8 cellular contexts compared by ENCODE assay signal in the genomic region with DNA sequence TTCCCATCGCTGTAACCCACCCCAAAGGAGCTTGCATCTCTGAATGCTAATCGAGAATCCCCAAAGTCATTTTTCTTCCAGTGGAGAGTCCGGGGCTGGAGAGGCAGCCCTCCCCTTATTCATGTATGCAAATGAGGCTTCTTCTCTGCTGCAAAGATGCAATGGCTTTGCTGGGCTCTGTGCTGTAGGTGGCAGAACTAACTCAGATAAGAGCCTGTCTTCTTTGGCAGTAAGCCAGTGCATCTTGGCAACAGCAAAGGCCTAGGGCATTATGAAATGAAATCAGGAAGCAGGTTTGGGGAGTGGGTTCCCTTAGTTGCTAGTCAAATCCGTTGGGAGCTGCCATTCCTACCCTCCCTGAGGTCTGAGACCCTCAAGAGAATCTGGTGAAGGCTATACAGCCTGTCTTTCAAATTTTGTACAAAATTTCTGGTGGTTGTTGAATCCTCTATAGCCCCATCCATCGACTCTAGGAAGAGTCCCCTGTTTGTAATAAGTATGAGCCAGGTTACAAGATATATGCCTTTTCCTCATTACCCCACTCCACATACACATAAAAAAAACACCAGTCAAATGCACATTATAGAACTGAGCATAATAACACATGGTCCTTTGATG.
DNase-seq lines count a peak whose midpoint lies in the region; ATAC-seq and TF ChIP-seq lines count a peak whose summit lies in the region.

No MANE protein-coding gene starts in this region.

- no peaks in the 10 kb centered on the region for H3K36me3 ChIP-seq in esophagus squamous epithelium

- H3K27me3 ChIP-seq in esophagus squamous epithelium: no peaks in the 10 kb centered on the region

- H3K36me3 Mint-ChIP-seq in osteocyte (ENCODE audit: unreplicated experiment): no peaks in the 10 kb centered on the region

- H3K4me3 Mint-ChIP-seq in osteocyte (ENCODE audit: unreplicated experiment): no peak overlapping the region

- DNase-seq in EL (peak; percentile 62), OCI-M1 (lab: John Stamatoyannopoulos, UW) (peak; percentile 73), fibroblast of mammary gland (ENCODE audit: low read depth) (peak; percentile 80), osteocyte (ENCODE audit: extremely low spot score, unreplicated experiment) (no peak), esophagus squamous epithelium (lab: John Stamatoyannopoulos, UW) (no peak), NCI-H2107 (lab: John Stamatoyannopoulos, UW) (no peak)
- no peak for DNase-seq in activated CD4-positive, alpha-beta T cell treated with anti-CD3 and anti-CD28 coated beads for 1 hour

- H3K9me3 ChIP-seq in esophagus squamous epithelium: no peaks in the 10 kb centered on the region

- TF ChIP-seq CTCF in fibroblast of mammary gland (conservative IDR thresholded peaks at IDR 0.05; ENCODE audit: control insufficient read depth, insufficient read depth, low read depth, low read length) (peak; percentile 52), osteocyte (IDR thresholded peaks at IDR 0.05) (peak; percentile 48), esophagus squamous epithelium (IDR thresholded peaks at IDR 0.05) (peak in 2 of 6 experiments; percentile 23 to 47)

- H3K4me1 ChIP-seq in esophagus squamous epithelium: peaks cover 0 to 20% (median 0%) of the 10 kb centered on the region in 3 donors

- H3K4me3 ChIP-seq in fibroblast of mammary gland (ENCODE audit: control insufficient read depth, low read depth, low read length): no peak overlapping the region
- no peak overlapping the region for H3K4me3 ChIP-seq in esophagus squamous epithelium

- TF ChIP-seq POLR2A in esophagus squamous epithelium (IDR thresholded peaks at IDR 0.05): no peak

- H3K4me1 Mint-ChIP-seq in osteocyte (ENCODE audit: unreplicated experiment): no peaks in the 10 kb centered on the region

- H3K27ac Mint-ChIP-seq in osteocyte (ENCODE audit: unreplicated experiment): no peak overlapping the region

- 46 to 63% methylated on average over 4 to 5 of the region's 5 CpGs for WGBS in esophagus squamous epithelium, 2 donors

- H3K27ac ChIP-seq in esophagus squamous epithelium: no peak overlapping the region

- H3K27me3 Mint-ChIP-seq in osteocyte (ENCODE audit: unreplicated experiment): no peaks in the 10 kb centered on the region

- intact Hi-C loops in esophagus squamous epithelium (cut with DNase I): no loop called here

- no peaks in the 10 kb centered on the region for H3K9me3 Mint-ChIP-seq in osteocyte (ENCODE audit: unreplicated experiment)

- no peak for ATAC-seq in GM18511 (IDR thresholded peaks at IDR 0.05; ENCODE audit: unreplicated experiment)

Comparison
In these comparisons a context has a peak if more than half of its experiments do, and no peak if none do; other contexts are left out.
1. DNase-seq: peak in EL (single experiment), OCI-M1 (single experiment) and fibroblast of mammary gland (single experiment); none in osteocyte (single experiment), esophagus squamous epithelium (single experiment), activated CD4-positive, alpha-beta T cell treated with anti-CD3 and anti-CD28 coated beads for 1 hour (single experiment) and NCI-H2107 (single experiment).